8 cellular contexts compared by ENCODE assay signal in genomic region chr10:99329238-99329890, GRCh38. TPM values are rescaled to one million over a fixed set of nuclear protein-coding genes. Genes with fewer than 3 reads are reported as not detected.
DNase-seq lines count a peak whose midpoint lies in the region; ATAC-seq and TF ChIP-seq lines count a peak whose summit lies in the region.

CNNM1 (plus strand) TSS chr10:99329356; CDS start chr10:99329388, 32 bp downstream.

- no peaks in the 10 kb centered on the region for H3K27me3 ChIP-seq in HAP-1 (ENCODE audit: low read depth)
- H3K27me3 ChIP-seq in ascending aorta, result no peaks in the 10 kb centered on the region
- peaks cover 6 to 80% (median 41%) of the 10 kb centered on the region in 7 donors for H3K27me3 ChIP-seq in spleen (replicated peaks in 1 of 7)

- intact Hi-C loops in ascending aorta (cut with DNase I), result no loop called here
- intact Hi-C loops in spleen (cut with DNase I; ENCODE audit: low total_unique reads), result no loop called here

- DNase-seq in GM03348 (ENCODE audit: low spot score) (peak; percentile 62), HAP-1 (ENCODE audit: low spot score in 2 of 2) (peak; percentile 58 to 78), NCI-H345 treated with DMSO at 0.1 percent for 48 hours (lab: John Stamatoyannopoulos, UW; ENCODE audit: unreplicated experiment) (peak; percentile 31), ascending aorta (ENCODE audit: low spot score in 2 of 2) (no peak), iPS-NIHi11 (ENCODE audit: low spot score) (peak; percentile 61), spleen (peak; percentile 76)

- in situ Hi-C loops in HAP-1 (cut with MboI; ENCODE audit: low sequenced_read_pairs), result no loop called here

- H3K9me3 ChIP-seq in HAP-1 (no peaks in the 10 kb centered on the region), ascending aorta (no peaks in the 10 kb centered on the region), spleen (peaks cover 0 to 5% (median 0%) of the 10 kb centered on the region in 8 donors)

- H3K4me1 ChIP-seq in HAP-1 (peaks cover 20% of the 10 kb centered on the region), ascending aorta (peaks cover 0 to 11% of the 10 kb centered on the region in 2 donors), spleen (peaks cover 9 to 21% (median 18%) of the 10 kb centered on the region in 6 donors)

- H3K36me3 ChIP-seq in HAP-1 (replicated peaks), result no peaks in the 10 kb centered on the region
- no peaks in the 10 kb centered on the region for H3K36me3 ChIP-seq in ascending aorta
- H3K36me3 ChIP-seq in spleen, result no peaks in the 10 kb centered on the region

- TF ChIP-seq CTCF in ascending aorta (IDR thresholded peaks at IDR 0.05), result no peak
- TF ChIP-seq CTCF in spleen (IDR thresholded peaks at IDR 0.05 in 8 of 11, conservative IDR thresholded peaks at IDR 0.05 in 3 of 11), result no peak

- no peak for ATAC-seq in HG03439 (IDR thresholded peaks at IDR 0.05; ENCODE audit: unreplicated experiment)
- no peak for ATAC-seq in GM19324 (IDR thresholded peaks at IDR 0.05; ENCODE audit: low FRiP score, unreplicated experiment)

- 0 to 9% (median 1%) methylated on average over 10 to 69 of the region's 69 CpGs for WGBS in spleen, 5 donors

- H3K27ac ChIP-seq in ascending aorta (no peak within 1 kb of the TSS), spleen (no peak within 1 kb of the TSS)

- H3K4me3 ChIP-seq in HAP-1 (peak within 1 kb of the TSS; percentile 45), ascending aorta (peak within 1 kb of the TSS; percentile 44 to 79), spleen (peak within 1 kb of the TSS; percentile 6 to 73 (median 50))

- TF ChIP-seq POLR2A in spleen (IDR thresholded peaks at IDR 0.05), result no peak

RNA-seq across cellular contexts. Expression of gene CNNM1, which starts in this region (rescaled TPM):
- total RNA-seq in ascending aorta (not detected), spleen (under 1 TPM; 0.13 to 0.43 (median 0.17) TPM)
- under 1 TPM in 2 of 3 donors, not detected in 1; 0.05 to 0.07 TPM for polyA plus RNA-seq in spleen

Comparison
In these comparisons a context has a peak if more than half of its experiments do, and no peak if none do; other contexts are left out.
1. Peak in DNase-seq and H3K4me3 ChIP-seq in spleen; RNA of the gene not detected or under 1 TPM.
2. DNase-seq: peak in GM03348 (single experiment), HAP-1 (2 of 2), NCI-H345 treated with DMSO at 0.1 percent for 48 hours (single experiment) and iPS-NIHi11 (single experiment); none in ascending aorta (0 of 2).
3. Peak in every context shown above with its lines, with median percentiles within 50 percentile points of each other: H3K4me3 ChIP-seq.